7 cellular contexts compared by ENCODE assay signal in genomic region chr6:135114355-135115145, GRCh38. TPM values are rescaled to one million over a fixed set of nuclear protein-coding genes. Genes with fewer than 3 reads are reported as not detected.
A peak's percentile ranks its signal among the peaks of the same experiment; 100 is the strongest.
DNase-seq lines count a peak whose midpoint lies in the region; ATAC-seq and TF ChIP-seq lines count a peak whose summit lies in the region.

No MANE protein-coding gene starts in this region.

- H3K27me3 Mint-ChIP-seq in T-cell, result peaks cover 0 to 5% of the 10 kb centered on the region in 2 donors

- peak; percentile 67 for ATAC-seq in GM19035 (IDR thresholded peaks at IDR 0.05; ENCODE audit: unreplicated experiment)
- ATAC-seq in HG02678 (IDR thresholded peaks at IDR 0.05; ENCODE audit: unreplicated experiment), result peak; percentile 67
- ATAC-seq in T-cell (replicated peaks in 1 of 4), result peak in 3 of 4 experiments; percentile 62 to 68 (median 65)

- H3K9me3 ChIP-seq in WERI-Rb-1 (ENCODE audit: severe bottlenecking), result no peaks in the 10 kb centered on the region

- TF ChIP-seq CTCF in WERI-Rb-1 (IDR thresholded peaks at IDR 0.05; ENCODE audit: low read depth, low read length), result no peak

- H3K4me1 Mint-ChIP-seq in T-cell, result peaks cover 50 to 71% (median 67%) of the 10 kb centered on the region in 3 donors

- no peak overlapping the region for H3K4me3 ChIP-seq in WERI-Rb-1 (ENCODE audit: low read depth, low read length)

- no peak overlapping the region for H3K4me3 Mint-ChIP-seq in T-cell

- H3K27ac Mint-ChIP-seq in T-cell, result peak overlapping the region; percentile 83 to 88

- DNase-seq in T-cell (peak in 1 of 34 experiments; percentile 12), GF-D8 (lab: John Stamatoyannopoulos, UW) (no peak), Ammon's horn (ENCODE audit: low spot score) (no peak), WERI-Rb-1 (no peak)
- peak; percentile 19 for DNase-seq in stimulated activated CD8-positive, alpha-beta memory T cell treated with anti-CD3 and anti-CD28 coated beads, Interleukin-12 subunit alpha, Interleukin-12 subunit beta, amount 100 ng/mL, for 24 hours (ENCODE audit: extremely low read depth)

- H3K36me3 ChIP-seq in WERI-Rb-1, result no peaks in the 10 kb centered on the region

- no peaks in the 10 kb centered on the region for H3K9me3 Mint-ChIP-seq in T-cell

- no peaks in the 10 kb centered on the region for H3K27me3 ChIP-seq in WERI-Rb-1 (ENCODE audit: insufficient read depth, low read depth, severe bottlenecking)

- H3K27ac ChIP-seq in WERI-Rb-1, result no peak overlapping the region

- POLR2A ChIA-PET in T-cell (lab: Charles Lee), result interaction anchor here in 1 of 2 donors (0.6 kb wide), 1 partner anchor 61 kb away, joined by 4 read pairs; no protein-coding TSS in a partner anchor

- H3K36me3 Mint-ChIP-seq in T-cell, result no peaks in the 10 kb centered on the region

- CTCF ChIA-PET in T-cell (lab: Charles Lee), result interaction anchor here in 1 of 2 donors (1.0 kb wide), 1 partner anchor 29 kb away, joined by 3 read pairs; no protein-coding TSS in a partner anchor

RNA-seq across cellular contexts. Expression of gene HBS1L, which starts 59.9 kb away (rescaled TPM):
- total RNA-seq in T-cell, result 100 to 1,000 TPM in 1 of 5 donors, 10 to 100 TPM in 4; 51.4 to 112 (median 69.7) TPM
